In the genomic region with DNA sequence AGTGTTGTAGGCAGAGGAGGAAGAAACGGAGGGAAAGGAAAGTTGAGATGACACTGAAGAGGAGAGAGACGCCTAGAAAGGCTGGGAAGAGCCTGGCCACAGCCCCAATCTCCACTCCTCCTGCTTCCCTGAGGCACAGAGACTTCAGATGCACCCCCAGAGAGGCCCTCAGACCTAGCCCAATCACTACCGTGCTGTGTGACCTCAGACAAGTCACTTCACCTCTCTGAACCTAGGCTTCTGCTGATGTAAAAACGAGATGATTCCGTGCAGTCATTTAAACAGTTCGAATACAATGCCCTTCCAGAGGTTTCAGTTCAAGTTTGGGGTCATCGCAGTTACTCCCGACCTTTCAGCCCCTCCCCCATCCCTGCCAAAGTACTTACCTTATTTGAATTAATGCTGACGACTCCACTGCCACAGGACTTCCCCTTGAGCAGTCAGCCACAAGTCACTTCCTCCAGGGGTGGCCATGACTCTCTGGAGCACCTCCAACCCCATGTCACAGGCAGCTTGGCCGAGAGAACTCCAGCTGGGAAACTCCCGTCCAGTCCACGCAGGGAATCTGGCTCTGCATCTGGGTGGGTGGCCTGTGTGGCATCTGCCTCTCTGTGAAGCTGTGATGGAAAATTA, we compare ENCODE assay signal across 9 cellular contexts.
DNase-seq lines count a peak whose midpoint lies in the region; ATAC-seq lines count a peak whose summit lies in the region.
"Had no signal": no experiment of that assay in that cellular context is flagged by ENCODE, and none has a peak within 500 bp of the region (broad histone marks: within the 10 kb centered on the region; RNA-seq: fewer than 3 reads in every experiment).

No MANE protein-coding gene starts in this region.

- no peak overlapping the region for H3K27ac Mint-ChIP-seq in activated CD4-positive, alpha-beta memory T cell treated with anti-CD3 and anti-CD28 coated beads for 36 hours
- H3K27ac Mint-ChIP-seq in naive thymus-derived CD4-positive, alpha-beta T cell = peak overlapping the region in 2 of 9 donors; percentile 38 to 61

- H3K9me3 ChIP-seq in naive thymus-derived CD4-positive, alpha-beta T cell (ENCODE audit: control insufficient read depth in 2 of 3, low read length in 3 of 3) = no peaks in the 10 kb centered on the region

- POLR2A ChIA-PET in activated CD4-positive, alpha-beta memory T cell treated with anti-CD3 and anti-CD28 coated beads for 36 hours (lab: Charles Lee) = interaction anchor here (1.6 kb wide), 1 partner anchor 32 kb away, joined by 12 read pairs; no protein-coding TSS in a partner anchor
- POLR2A ChIA-PET in naive thymus-derived CD4-positive, alpha-beta T cell (lab: Charles Lee) = interaction anchor here (1.1 kb wide), 1 partner anchor 8 kb away, joined by 3 read pairs; no protein-coding TSS in a partner anchor

- no peaks in the 10 kb centered on the region for H3K27me3 ChIP-seq in naive thymus-derived CD4-positive, alpha-beta T cell (ENCODE audit: control insufficient read depth in 2 of 2, insufficient read depth in 2 of 2, low read length in 2 of 2)

- DNase-seq in Daoy (ENCODE audit: low read depth) (peak; percentile 43), NCI-H526 (lab: John Stamatoyannopoulos, UW) (no peak), NCI-H2196 (lab: John Stamatoyannopoulos, UW; ENCODE audit: unreplicated experiment) (no peak), HPDE6-E6E7 (ENCODE audit: extremely low spot score) (no peak)
- DNase-seq in activated CD4-positive, alpha-beta memory T cell treated with anti-CD3 and anti-CD28 coated beads for 36 hours = peak; percentile 69
- peak in 1 of 9 donors; percentile 31 for DNase-seq in naive thymus-derived CD4-positive, alpha-beta T cell

- no peaks in the 10 kb centered on the region for H3K36me3 Mint-ChIP-seq in activated CD4-positive, alpha-beta memory T cell treated with anti-CD3 and anti-CD28 coated beads for 36 hours
- H3K36me3 Mint-ChIP-seq in naive thymus-derived CD4-positive, alpha-beta T cell = no peaks in the 10 kb centered on the region

- no peaks in the 10 kb centered on the region for H3K9me3 Mint-ChIP-seq in activated CD4-positive, alpha-beta memory T cell treated with anti-CD3 and anti-CD28 coated beads for 36 hours
- no peaks in the 10 kb centered on the region for H3K9me3 Mint-ChIP-seq in naive thymus-derived CD4-positive, alpha-beta T cell

- H3K36me3 ChIP-seq in naive thymus-derived CD4-positive, alpha-beta T cell (ENCODE audit: control insufficient read depth in 2 of 3, insufficient read depth in 3 of 3, low read length in 3 of 3) = no peaks in the 10 kb centered on the region

- no peak overlapping the region for H3K4me3 ChIP-seq in naive thymus-derived CD4-positive, alpha-beta T cell (ENCODE audit: low read length)
- H3K4me3 ChIP-seq: skin epidermis had no signal

- peaks cover 33% of the 10 kb centered on the region for H3K4me1 Mint-ChIP-seq in activated CD4-positive, alpha-beta memory T cell treated with anti-CD3 and anti-CD28 coated beads for 36 hours (ENCODE audit: low read depth)
- H3K4me1 Mint-ChIP-seq in naive thymus-derived CD4-positive, alpha-beta T cell = peaks cover 35 to 51% (median 41%) of the 10 kb centered on the region in 7 donors

- H3K27ac ChIP-seq in naive thymus-derived CD4-positive, alpha-beta T cell (ENCODE audit: low read depth, low read length) = no peak overlapping the region

- intact Hi-C loops in activated CD4-positive, alpha-beta memory T cell treated with anti-CD3 and anti-CD28 coated beads for 36 hours (cut with micrococcal nuclease) = loop anchor here (2.0 kb wide), 1 partner anchor 34 kb away; no protein-coding TSS in a partner anchor
- intact Hi-C loops in naive thymus-derived CD4-positive, alpha-beta T cell (cut with micrococcal nuclease) = no loop called here

- ATAC-seq in HG03175 (IDR thresholded peaks at IDR 0.05; ENCODE audit: unreplicated experiment) (peak; percentile 50), HG02938 (IDR thresholded peaks at IDR 0.05; ENCODE audit: unreplicated experiment) (no peak)
- peak; percentile 71 for ATAC-seq in naive thymus-derived CD4-positive, alpha-beta T cell

- no peak overlapping the region for H3K4me3 Mint-ChIP-seq in activated CD4-positive, alpha-beta memory T cell treated with anti-CD3 and anti-CD28 coated beads for 36 hours
- peak overlapping the region; percentile 32 to 77 (median 57) for H3K4me3 Mint-ChIP-seq in naive thymus-derived CD4-positive, alpha-beta T cell

- H3K27me3 Mint-ChIP-seq in activated CD4-positive, alpha-beta memory T cell treated with anti-CD3 and anti-CD28 coated beads for 36 hours = peaks cover 3% of the 10 kb centered on the region
- peaks cover 0 to 18% (median 9%) of the 10 kb centered on the region in 5 donors for H3K27me3 Mint-ChIP-seq in naive thymus-derived CD4-positive, alpha-beta T cell

- CTCF ChIA-PET in activated CD4-positive, alpha-beta memory T cell treated with anti-CD3 and anti-CD28 coated beads for 36 hours (lab: Charles Lee) = no interaction called here
- CTCF ChIA-PET in naive thymus-derived CD4-positive, alpha-beta T cell (lab: Charles Lee) = no interaction called here

- H3K4me1 ChIP-seq in naive thymus-derived CD4-positive, alpha-beta T cell (ENCODE audit: control insufficient read depth in 2 of 2, insufficient read depth in 2 of 2, low read length in 2 of 2) = peaks cover 20 to 23% of the 10 kb centered on the region in 2 donors

Comparison
In these comparisons a context has a peak if more than half of its experiments do, and no peak if none do; other contexts are left out.
1. DNase-seq: peak in Daoy (single experiment) and activated CD4-positive, alpha-beta memory T cell treated with anti-CD3 and anti-CD28 coated beads for 36 hours (single experiment); none in NCI-H526 (0 of 2), NCI-H2196 (single experiment) and HPDE6-E6E7 (single experiment).